24 cellular contexts compared by ENCODE assay signal in the genomic region with DNA sequence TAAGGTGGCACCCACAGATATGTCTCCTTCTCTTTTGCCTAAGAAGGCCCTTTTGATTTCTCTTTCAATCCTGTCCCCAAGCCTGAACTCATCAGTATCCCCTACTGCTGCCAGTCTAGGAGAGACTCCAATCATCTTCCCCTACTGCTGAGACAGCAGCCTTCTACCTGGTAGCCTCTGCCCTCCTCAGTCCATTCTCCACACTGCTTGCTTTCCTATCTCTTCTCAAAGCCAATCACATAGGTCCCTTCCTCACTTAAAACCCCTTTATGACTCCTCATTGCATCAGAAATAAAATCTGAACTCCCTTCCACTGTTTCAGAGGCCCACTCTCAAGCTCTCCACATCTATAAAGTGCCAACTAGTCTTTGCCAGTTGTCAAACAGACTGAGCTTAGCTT.
"Had no signal": no experiment of that assay in that cellular context is flagged by ENCODE, and none has a peak within 500 bp of the region (broad histone marks: within the 10 kb centered on the region; RNA-seq: fewer than 3 reads in every experiment).

No MANE protein-coding gene starts in this region.

- H3K4me1 Mint-ChIP-seq: stimulated activated effector memory CD8-positive, alpha-beta T cell treated with anti-CD3 and anti-CD28 coated beads, Interleukin-12 subunit alpha, Interleukin-12 subunit beta, amount 100 ng/mL, for 72 hours had no signal

- H3K27ac ChIP-seq: dorsolateral prefrontal cortex, epithelial cell of prostate, gastrocnemius medialis, lower lobe of right lung, ovary, psoas muscle, sigmoid colon, suprapubic skin, transverse colon, upper lobe of right lung, uterus had no signal

- H3K27me3 Mint-ChIP-seq: stimulated activated naive CD8-positive, alpha-beta T cell treated with anti-CD3 and anti-CD28 coated beads, Interleukin-15, Interleukin-2, amounts not matched to agents 100 ng/mL and 50 ng/mL, for 24 hours had no signal

- H3K36me3 ChIP-seq: gastrocnemius medialis, lower lobe of right lung, ovary, sigmoid colon, suprapubic skin, transverse colon, upper lobe of right lung, uterus had no signal

- ATAC-seq: esophagus mucosa; gastrocnemius medialis; left ventricle myocardium superior; lower lobe of right lung; natural killer cell; psoas muscle; right cardiac atrium; stimulated activated effector memory CD8-positive, alpha-beta T cell treated with anti-CD3 and anti-CD28 coated beads, Interleukin-12 subunit alpha, Interleukin-12 subunit beta, amount 100 ng/mL, for 72 hours; upper lobe of right lung had no signal

- H3K36me3 Mint-ChIP-seq: natural killer cell; stimulated activated effector memory CD8-positive, alpha-beta T cell treated with anti-CD3 and anti-CD28 coated beads, Interleukin-12 subunit alpha, Interleukin-12 subunit beta, amount 100 ng/mL, for 72 hours had no signal

- H3K9me3 ChIP-seq: gastrocnemius medialis, lower lobe of right lung, ovary, psoas muscle, sigmoid colon, suprapubic skin, transverse colon, upper lobe of right lung, uterus had no signal

- H3K9me3 Mint-ChIP-seq: natural killer cell; stimulated activated naive CD8-positive, alpha-beta T cell treated with anti-CD3 and anti-CD28 coated beads, Interleukin-15, Interleukin-2, amounts not matched to agents 100 ng/mL and 50 ng/mL, for 24 hours had no signal

- H3K27ac Mint-ChIP-seq: natural killer cell; stimulated activated effector memory CD8-positive, alpha-beta T cell treated with anti-CD3 and anti-CD28 coated beads, Interleukin-12 subunit alpha, Interleukin-12 subunit beta, amount 100 ng/mL, for 72 hours; stimulated activated naive CD8-positive, alpha-beta T cell treated with anti-CD3 and anti-CD28 coated beads, Interleukin-15, Interleukin-2, amounts not matched to agents 100 ng/mL and 50 ng/mL, for 24 hours had no signal

- H3K4me3 Mint-ChIP-seq: natural killer cell; stimulated activated effector memory CD8-positive, alpha-beta T cell treated with anti-CD3 and anti-CD28 coated beads, Interleukin-12 subunit alpha, Interleukin-12 subunit beta, amount 100 ng/mL, for 72 hours; stimulated activated naive CD8-positive, alpha-beta T cell treated with anti-CD3 and anti-CD28 coated beads, Interleukin-15, Interleukin-2, amounts not matched to agents 100 ng/mL and 50 ng/mL, for 24 hours had no signal

- H3K4me1 ChIP-seq: lower lobe of right lung, sigmoid colon, transverse colon, upper lobe of right lung, uterus had no signal

- DNase-seq: dorsolateral prefrontal cortex; effector CD4-positive, alpha-beta T cell; foreskin fibroblast; gastrocnemius medialis; head of caudate nucleus; left ventricle myocardium superior; lower lobe of right lung; natural killer cell; occipital lobe; ovary; posterior cingulate gyrus; psoas muscle; right cardiac atrium; sigmoid colon; stimulated activated CD4-positive, alpha-beta T cell treated with anti-CD3 and anti-CD28 coated beads, Interleukin-2, amount 100 ng/mL, for 24 hours; stimulated activated CD4-positive, alpha-beta T cell treated with anti-CD3 and anti-CD28 coated beads, Interleukin-4, amount 100 ng/mL, for 24 hours; transverse colon; upper lobe of right lung; uterus had no signal

- H3K27me3 ChIP-seq: dorsolateral prefrontal cortex, gastrocnemius medialis, ovary, sigmoid colon, suprapubic skin, transverse colon, upper lobe of right lung, uterus had no signal

- H3K4me3 ChIP-seq: dorsolateral prefrontal cortex, gastrocnemius medialis, lower lobe of right lung, ovary, psoas muscle, sigmoid colon, suprapubic skin, transverse colon, upper lobe of right lung, uterus had no signal
